ENCODE assay signal across 24 cellular contexts in the genomic region with DNA sequence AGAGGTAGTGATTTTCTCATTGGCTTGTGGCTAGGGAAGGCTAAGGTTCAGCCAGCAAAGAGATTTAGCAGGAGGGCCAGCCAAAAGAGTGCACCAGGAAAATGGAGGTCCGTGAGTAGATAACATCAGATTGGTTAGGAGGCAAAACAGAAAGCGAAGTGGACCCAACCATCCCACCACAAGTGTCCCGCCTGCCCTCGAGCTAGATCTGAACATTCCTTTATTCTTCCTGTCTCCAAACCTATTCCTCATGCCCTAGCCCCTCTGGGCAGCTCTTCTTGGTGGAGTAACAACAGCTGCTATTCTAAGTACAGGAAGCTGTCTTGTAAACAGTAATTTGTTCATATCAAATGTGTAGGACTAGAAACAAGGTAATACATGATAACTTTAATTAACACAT.
"Had no signal": no experiment of that assay in that cellular context is flagged by ENCODE, and none has a peak within 500 bp of the region (broad histone marks: within the 10 kb centered on the region; RNA-seq: fewer than 3 reads in every experiment).

No MANE protein-coding gene starts in this region.

- H3K4me2 ChIP-seq: SK-N-SH had no signal

- ATAC-seq: activated CD4-positive, alpha-beta T cell treated with anti-CD3 and anti-CD28 coated beads for 36 hours; activated CD4-positive, CD25-positive, alpha-beta regulatory T cell treated with anti-CD3 and anti-CD28 coated beads, Interleukin-2, amount 50 U/mL, for 24 hours; activated CD8-positive, alpha-beta T cell treated with anti-CD3 and anti-CD28 coated beads, Interleukin-2, amount 10 ng/mL, durations not matched to agents 7 days and 5 days; K562 had no signal

- H3K9me3 ChIP-seq: ascending aorta, MG63, SJSA1, SK-N-SH had no signal

- H3K36me3 ChIP-seq: ascending aorta, cardiac muscle cell, MG63, SJSA1 had no signal

- H3K4me1 ChIP-seq: ascending aorta had no signal

- DNase-seq: activated CD4-positive, alpha-beta T cell treated with anti-CD3 and anti-CD28 coated beads for 36 hours; activated CD4-positive, alpha-beta T cell treated with anti-CD3 and anti-CD28 coated beads, Interleukin-2, amount 10 ng/mL, durations not matched to agents 7 days and 5 days; activated CD4-positive, alpha-beta T cell treated with anti-CD3 and anti-CD28 coated beads, Interleukin-2, amount 50 U/mL, for 48 hours; activated CD8-positive, alpha-beta T cell treated with anti-CD3 and anti-CD28 coated beads, Interleukin-2, amount 10 ng/mL, durations not matched to agents 7 days and 5 days; activated gamma-delta T cell; activated naive CD4-positive, alpha-beta T cell treated with Interleukin-2 at 50 U/mL for 16 hours; activated naive CD8-positive, alpha-beta T cell treated with anti-CD3 and anti-CD28 coated beads, Interleukin-2, amount 10 ng/mL, durations not matched to agents 7 days and 5 days; activated T-cell treated with anti-CD3 and anti-CD28 coated beads, Interleukin-2, amount 50 U/mL, for 24 hours; amygdala; MG63; NCI-H1092; NCI-H1436 treated with DMSO at 0.1 percent for 48 hours; NCI-H1694 treated with DMSO at 0.1 percent for 48 hours; NCI-H2029; NCI-H345; NCI-H524 treated with DMSO at 0.1 percent for 48 hours; OCI-M1; SHP77; SK-N-SH had no signal

- H3K27me3 ChIP-seq: ascending aorta, cardiac muscle cell, MG63, SJSA1 had no signal

- H3K27ac ChIP-seq: ascending aorta, cardiac muscle cell, SJSA1 had no signal

- H3K9ac ChIP-seq: SK-N-SH had no signal

- H3K4me3 ChIP-seq: ascending aorta, cardiac muscle cell, K562, MG63, SJSA1 had no signal
